Comparison of ENCODE assay signal across 9 cellular contexts in genomic region chr1:212683357-212683722, GRCh38. TPM values are rescaled to one million over a fixed set of nuclear protein-coding genes. Genes with fewer than 3 reads are reported as not detected.
DNase-seq lines count a peak whose midpoint lies in the region; ATAC-seq, FAIRE-seq and TF ChIP-seq lines count a peak whose summit lies in the region.
"Had no signal": no experiment of that assay in that cellular context is flagged by ENCODE, and none has a peak within 500 bp of the region (broad histone marks: within the 10 kb centered on the region; RNA-seq: fewer than 3 reads in every experiment).

No MANE protein-coding gene starts in this region.

- no peak for FAIRE-seq in K562 (lab: Jason Lieb, UNC)

- no peaks in the 10 kb centered on the region for H3K9me1 ChIP-seq in K562 (ENCODE audit: control insufficient read depth, insufficient read depth, low read length)

- DNase-seq in K562 (ENCODE audit: extremely low read depth in 1 of 4, low spot score in 3 of 4) (no peak), ovary (no peak), GDM1 (lab: John Stamatoyannopoulos, UW) (no peak), AG08395 (ENCODE audit: low spot score) (no peak), ecto neural progenitor cell (ENCODE audit: low spot score) (no peak)

- H3K36me3 ChIP-seq in Loucy (ENCODE audit: insufficient read depth, low read length) (no peaks in the 10 kb centered on the region; the same call in 1 of the 2 replicates), K562 (ENCODE audit: control insufficient read depth, insufficient read depth, low read length) (no peaks in the 10 kb centered on the region), ovary (no peaks in the 10 kb centered on the region)
- H3K36me3 ChIP-seq: SJSA1 had no signal

- H3K9me2 ChIP-seq in Loucy (replicated peaks; ENCODE audit: low read depth, low read length): no peaks in the 10 kb centered on the region

- TF ChIP-seq RAD21 in K562 (CRISPR knock-in tag; conservative IDR thresholded peaks at IDR 0.05 in 1 of 2, IDR thresholded peaks at IDR 0.05 in 1 of 2): no peak

- TF ChIP-seq EP300 in K562 (IDR thresholded peaks at IDR 0.05; ENCODE audit: low read length) (peak; percentile 20; the same call in 1 of the 2 replicates), ovary (IDR thresholded peaks at IDR 0.05) (no peak)

- POLR2A ChIA-PET in K562 (lab: Yijun Ruan, JAX): no interaction called here

- TF ChIP-seq POLR2A in K562 (conservative IDR thresholded peaks at IDR 0.05) (no peak), ovary (IDR thresholded peaks at IDR 0.05) (no peak)

- H2AFZ ChIP-seq in Loucy (ENCODE audit: low read length): peak overlapping the region; percentile 58
- H2AFZ ChIP-seq in K562 (ENCODE audit: low read depth, low read length): 0 out of 2 replicates have a peak overlapping the region, but pooled peaks have one; percentile 10

- in situ Hi-C loops in K562 (cut with MboI): no loop called here

- CTCF ChIA-PET in K562 (lab: Yijun Ruan, JAX; ENCODE audit: low intra/inter-chr PET ratio): no interaction called here

- H3K4me2 ChIP-seq in Loucy (ENCODE audit: low read depth, low read length, poor library complexity, severe bottlenecking) (peak overlapping the region; percentile 39), K562 (ENCODE audit: insufficient read depth, low read length) (0 out of 2 replicates have a peak overlapping the region, but pooled peaks have one; percentile 14)

- intact Hi-C loops in K562 (cut with micrococcal nuclease): no loop called here
- intact Hi-C loops in ovary (cut with DNase I): no loop called here

- H3K9ac ChIP-seq in Loucy (ENCODE audit: low read depth, low read length, poor library complexity, severe bottlenecking) (no peak overlapping the region), K562 (ENCODE audit: insufficient read depth in 1 of 2, low read depth in 2 of 2, low read length in 2 of 2) (no peak overlapping the region)

- no peak overlapping the region for H3K27ac ChIP-seq in K562 (ENCODE audit: extremely low read depth, low read depth, low read length)
- H3K27ac ChIP-seq in ovary: no peak overlapping the region
- H3K27ac ChIP-seq: SJSA1 had no signal

- H4K20me1 ChIP-seq in Loucy (ENCODE audit: insufficient read depth, low read length, poor library complexity, severe bottlenecking) (no peaks in the 10 kb centered on the region), K562 (replicated peaks; ENCODE audit: control insufficient read depth, insufficient read depth, low read length) (no peaks in the 10 kb centered on the region)

- no peaks in the 10 kb centered on the region for H3K9me3 ChIP-seq in Loucy (ENCODE audit: insufficient read depth, low read depth, low read length)
- H3K9me3 ChIP-seq in K562 (replicated peaks; ENCODE audit: control insufficient read depth, insufficient read depth, low read depth, low read length): no peaks in the 10 kb centered on the region
- no peaks in the 10 kb centered on the region for H3K9me3 ChIP-seq in ovary
- H3K9me3 ChIP-seq: SJSA1 had no signal

- TF ChIP-seq CTCF in Loucy (conservative IDR thresholded peaks at IDR 0.05; ENCODE audit: low read length): no peak
- TF ChIP-seq CTCF in K562 (IDR thresholded peaks at IDR 0.05 in 2 of 3, conservative IDR thresholded peaks at IDR 0.05 in 1 of 3; ENCODE audit: insufficient read depth in 2 of 3, low read depth in 1 of 3, low read length in 3 of 3): no peak
- no peak for TF ChIP-seq CTCF in ovary (IDR thresholded peaks at IDR 0.05)

- 26% methylated on average over 7 of the region's 7 CpGs for WGBS in K562 (ENCODE audit: insufficient coverage, low coverage, missing lambda C conversion rate)
- 68 to 72% (median 71%) methylated on average over 7 of the region's 7 CpGs for WGBS in ovary, 3 donors

- no TSS peak for BruUV-seq in K562 (replicated peaks; lab: Mats Ljungman, UMichigan)

- H3K4me1 ChIP-seq in Loucy (ENCODE audit: insufficient read depth, low read length, poor library complexity, severe bottlenecking) (peaks cover 16% of the 10 kb centered on the region), K562 (replicated peaks in 1 of 2; ENCODE audit: control insufficient read depth in 2 of 2, insufficient read depth in 2 of 2, low read length in 2 of 2) (peaks cover 0 to 19% of the 10 kb centered on the region in 2 experiments; a peak in 3 of 5 replicates), ovary (ENCODE audit: insufficient read depth) (no peaks in the 10 kb centered on the region)
- H3K4me1 ChIP-seq: SJSA1 had no signal

- peak overlapping the region; percentile 22 for H3K4me3 ChIP-seq in Loucy (ENCODE audit: low read length, poor library complexity, severe bottlenecking)
- H3K4me3 ChIP-seq in K562: no peak overlapping the region
- H3K4me3 ChIP-seq in ovary: no peak overlapping the region
- H3K4me3 ChIP-seq: SJSA1 had no signal

- H3F3A ChIP-seq in Loucy (ENCODE audit: low read depth): no peaks in the 10 kb centered on the region

- H3K79me2 ChIP-seq in Loucy (ENCODE audit: insufficient read depth, low read length) (no peaks in the 10 kb centered on the region), K562 (ENCODE audit: control insufficient read depth, insufficient read depth, low read length) (no peaks in the 10 kb centered on the region)

- H3K27me3 ChIP-seq in Loucy (ENCODE audit: insufficient read depth, low read length, poor library complexity, severe bottlenecking) (no peaks in the 10 kb centered on the region), K562 (ENCODE audit: control insufficient read depth in 2 of 2, insufficient read depth in 2 of 2, low read length in 2 of 2) (peaks cover 28 to 40% of the 10 kb centered on the region in 2 experiments), ovary (no peaks in the 10 kb centered on the region)
- H3K27me3 ChIP-seq: SJSA1 had no signal

- peak; percentile 79 for ATAC-seq in GM18517 (IDR thresholded peaks at IDR 0.05; ENCODE audit: unreplicated experiment)
- peak; percentile 66 for ATAC-seq in GM21619 (IDR thresholded peaks at IDR 0.05; ENCODE audit: unreplicated experiment)
- ATAC-seq in K562: peak; percentile 74

TF ChIP-seq in K562, 482 proteins besides CTCF, POLR2A, EP300 and RAD21 (continues in another document):
- TF ChIP-seq BCL6 (CRISPR knock-in tag; IDR thresholded peaks at IDR 0.05): peak; percentile 53; the same call in 1 of the 2 replicates
- 0 out of 2 replicates have a peak, but pooled peaks have one; percentile 27 for TF ChIP-seq REST (CRISPR knock-in tag; IDR thresholded peaks at IDR 0.05; ENCODE audit: low read depth)
- no peak for TF ChIP-seq PTTG1 (tag; IDR thresholded peaks at IDR 0.05; ENCODE audit: low read depth)
- no peak for TF ChIP-seq MYBL2 (IDR thresholded peaks at IDR 0.05; ENCODE audit: low read depth)
- TF ChIP-seq MYBL2 (CRISPR knock-in tag; IDR thresholded peaks at IDR 0.05; ENCODE audit: borderline replicate concordance): no peak
- TF ChIP-seq ZNF583 (CRISPR knock-in tag; IDR thresholded peaks at IDR 0.05): 0 out of 2 replicates have a peak, but pooled peaks have one; percentile 38

RNA-seq across cellular contexts. Expression of gene BATF3, which starts 16.3 kb away (rescaled TPM):
- total RNA-seq in K562 (2011; cell fraction: chromatin; rRNA removed; ENCODE audit: low replicate concordance): 1.7 and 2.4 TPM in 2 replicates
- total RNA-seq in K562 (2011; cell fraction: nucleolus; rRNA removed): 1.3 and 1.6 TPM in 2 replicates
- total RNA-seq in K562 (2011; cell fraction: nucleoplasm; rRNA removed): 1.2 and 2.6 TPM in 2 replicates
- total RNA-seq in K562 (2014; rRNA removed) (3.4 and 3.6 TPM in 2 replicates), K562 (2014; rRNA removed; fragmentation: Illumina TruSeq; extraction: Trizol) (0.96 and 1.1 TPM in 2 replicates), K562 (2015; rRNA removed; fragmentation: Illumina TruSeq; extraction: Trizol) (0.40 and 0.57 TPM in 2 replicates), K562 (2021) (2.0 and 3.8 TPM in 2 replicates), ovary (1 to 10 TPM in 6 of 7 donors, under 1 TPM in 1; 0.71 to 4.2 (median 2.1) TPM)
- polyA plus RNA-seq in K562 (2011; rRNA removed) (0.93 and 2.0 TPM in 2 replicates), K562 (2014; fragmentation: Illumina TruSeq; extraction: Trizol) (2.7 and 3.1 TPM in 2 replicates), K562 (2014; fragmentation: Nextera tagmentation; extraction: Ambion mirVana) (under 1 TPM; 0.51 to 0.57 TPM), K562 (2014; rRNA removed) (3.8 and 5.2 TPM in 2 replicates), ovary (1 to 10 TPM in 1 of 2 donors, under 1 TPM in 1; 0.90 to 1.1 TPM)
- 0.68 and 4.4 TPM in 2 replicates for polyA plus RNA-seq in K562 (2011; cell fraction: cytosol; rRNA removed)
- polyA plus RNA-seq in K562 (2011; cell fraction: nucleus; rRNA removed): 0.48 and 0.71 TPM in 2 replicates
- polyA plus RNA-seq in K562 (2012): 1.9 and 8.3 TPM in 2 replicates
- polyA minus RNA-seq in K562 (2011; rRNA and poly(A)+ RNA removed): 0.18 and 0.25 TPM in 2 replicates
- polyA minus RNA-seq in K562 (2011; cell fraction: cytosol; rRNA and poly(A)+ RNA removed): 1.1 TPM in 1 of 2 replicates, not detected in the other
- polyA minus RNA-seq in K562 (2011; cell fraction: nucleus; rRNA and poly(A)+ RNA removed): 0.11 and 0.54 TPM in 2 replicates
